Comparison of ENCODE assay signal across 8 cellular contexts in the genomic region with DNA sequence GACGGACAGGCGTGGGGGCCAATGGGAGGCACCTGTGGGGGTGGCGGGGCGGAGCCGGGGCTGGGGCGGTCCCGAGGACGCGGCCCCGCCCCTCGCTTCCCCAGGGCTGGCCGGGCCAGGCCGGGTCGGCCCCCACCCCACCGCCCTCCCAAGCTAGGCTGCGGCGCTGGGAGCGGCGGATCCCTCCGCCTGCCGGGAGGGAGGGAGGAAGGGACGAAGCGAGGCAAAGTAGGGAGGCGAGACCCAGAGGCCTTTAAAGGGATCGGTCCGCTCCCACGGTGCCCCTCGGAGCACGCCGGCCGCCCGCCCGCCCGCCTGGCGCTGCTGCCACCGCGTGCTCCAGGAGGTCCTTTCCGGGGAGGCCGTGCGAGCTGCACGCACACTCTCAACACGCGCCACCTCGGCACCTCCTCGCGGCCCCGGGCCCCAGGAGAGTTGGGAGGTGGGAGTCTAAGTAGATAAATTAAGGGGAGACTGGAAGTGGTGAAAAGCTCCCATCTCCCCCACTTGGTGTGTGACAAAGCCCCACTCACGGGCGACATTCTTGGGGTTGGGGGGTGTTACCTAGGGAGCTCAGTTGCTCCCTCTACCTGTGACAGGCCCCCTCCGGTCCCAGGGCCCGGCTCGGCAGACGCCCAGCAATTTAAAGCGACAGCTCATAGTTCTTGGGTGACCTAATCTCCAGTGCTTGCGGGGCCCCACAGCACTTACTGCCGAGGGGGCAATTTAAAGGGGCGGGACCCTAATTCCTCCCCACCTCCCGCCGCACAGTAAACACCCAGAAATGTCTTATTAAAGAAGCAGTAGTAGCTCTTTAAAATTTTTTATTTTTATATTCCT. TPM values are rescaled to one million over a fixed set of nuclear protein-coding genes. Genes with fewer than 3 reads are reported as not detected.
DNase-seq lines count a peak whose midpoint lies in the region; ATAC-seq, FAIRE-seq and TF ChIP-seq lines count a peak whose summit lies in the region.

No MANE protein-coding gene starts in this region.

- TF ChIP-seq CTCF in pancreas (IDR thresholded peaks at IDR 0.05) (peak in 3 of 4 donors; percentile 8 to 21 (median 20)), tibial artery (IDR thresholded peaks at IDR 0.05) (peak in 1 of 2 experiments; percentile 37)

- H3K4me1 ChIP-seq in pancreas: peaks cover 44 to 63% (median 57%) of the 10 kb centered on the region in 3 donors
- peaks cover 0 to 73% (median 62%) of the 10 kb centered on the region in 4 donors for H3K4me1 ChIP-seq in tibial artery

- H3K4me3 ChIP-seq in pancreas (peak overlapping the region; percentile 32 to 98 (median 96)), tibial artery (peak overlapping the region; percentile 78 to 99)

- peaks cover 8% of the 10 kb centered on the region for H3K36me3 Mint-ChIP-seq in activated naive CD8-positive, alpha-beta T cell treated with anti-CD3 and anti-CD28 coated beads for 36 hours

- H3K27me3 Mint-ChIP-seq in activated naive CD8-positive, alpha-beta T cell treated with anti-CD3 and anti-CD28 coated beads for 36 hours: no peaks in the 10 kb centered on the region

- H3K9me3 ChIP-seq in pancreas (no peaks in the 10 kb centered on the region), tibial artery (no peaks in the 10 kb centered on the region)

- peaks cover 74% of the 10 kb centered on the region for H3K4me1 Mint-ChIP-seq in activated naive CD8-positive, alpha-beta T cell treated with anti-CD3 and anti-CD28 coated beads for 36 hours

- ATAC-seq in HG02642 (IDR thresholded peaks at IDR 0.05; ENCODE audit: poor library complexity, unreplicated experiment) (peak; percentile 54), pancreas (peak; percentile 74 to 83 (median 82))

- H3K27ac ChIP-seq in pancreas (peak overlapping the region; percentile 99 to 100 (median 100)), tibial artery (peak overlapping the region; percentile 94 to 100)

- no peaks in the 10 kb centered on the region for H3K27me3 ChIP-seq in pancreas
- H3K27me3 ChIP-seq in tibial artery: no peaks in the 10 kb centered on the region

- H3K36me3 ChIP-seq in pancreas: no peaks in the 10 kb centered on the region
- H3K36me3 ChIP-seq in tibial artery: peaks cover 0 to 4% (median 0%) of the 10 kb centered on the region in 3 donors

- peaks cover 3% of the 10 kb centered on the region for H3K9me3 Mint-ChIP-seq in activated naive CD8-positive, alpha-beta T cell treated with anti-CD3 and anti-CD28 coated beads for 36 hours

- TF ChIP-seq POLR2A in GM10847 (IDR thresholded peaks at IDR 0.05; ENCODE audit: extremely low read depth, insufficient read length): peak; percentile 51

- intact Hi-C loops in head of caudate nucleus (cut with DNase I) (no loop called here), pancreas (cut with DNase I) (no loop called here), tibial artery (cut with DNase I; ENCODE audit: low total_unique reads) (loop anchor here (5.0 kb wide), 1 partner anchor 39 kb away; no protein-coding TSS in a partner anchor)

- no peak for FAIRE-seq in pancreas (lab: Jason Lieb, UNC)

- peak overlapping the region; percentile 87 for H3K4me3 Mint-ChIP-seq in activated naive CD8-positive, alpha-beta T cell treated with anti-CD3 and anti-CD28 coated beads for 36 hours

- WGBS in pancreas, 2 donors: 0 to 1% methylated on average over 50 to 59 of the region's 59 CpGs

- H3K27ac Mint-ChIP-seq in activated naive CD8-positive, alpha-beta T cell treated with anti-CD3 and anti-CD28 coated beads for 36 hours: peak overlapping the region; percentile 95

- DNase-seq in NCI-H1105 (lab: John Stamatoyannopoulos, UW) (peak; percentile 91), SKM-1 (lab: John Stamatoyannopoulos, UW; ENCODE audit: unreplicated experiment) (peak; percentile 95), head of caudate nucleus (peak; percentile 83 to 99 (median 97)), pancreas (peak; percentile 93 to 98 (median 96)), tibial artery (peak; percentile 92 to 97)
- peak; percentile 93 for DNase-seq in activated naive CD8-positive, alpha-beta T cell treated with anti-CD3 and anti-CD28 coated beads for 36 hours

RNA-seq across cellular contexts. Expression of a gene that starts 0.5 kb away (rescaled TPM):
- total RNA-seq in activated naive CD8-positive, alpha-beta T cell treated with anti-CD3 and anti-CD28 coated beads for 36 hours: 10 to 100 TPM; 25.7 to 27.8 TPM
- 10 to 100 TPM; 19.1 to 31.8 (median 26.2) TPM for total RNA-seq in pancreas
- polyA plus RNA-seq in pancreas: 10 to 100 TPM; 15.7 to 20.0 TPM

Comparison
In these comparisons a context has a peak if more than half of its experiments do, and no peak if none do; other contexts are left out.
1. Peak in every context shown above with its lines: DNase-seq, ATAC-seq, H3K4me3 ChIP-seq and H3K27ac ChIP-seq.